In the genomic region with DNA sequence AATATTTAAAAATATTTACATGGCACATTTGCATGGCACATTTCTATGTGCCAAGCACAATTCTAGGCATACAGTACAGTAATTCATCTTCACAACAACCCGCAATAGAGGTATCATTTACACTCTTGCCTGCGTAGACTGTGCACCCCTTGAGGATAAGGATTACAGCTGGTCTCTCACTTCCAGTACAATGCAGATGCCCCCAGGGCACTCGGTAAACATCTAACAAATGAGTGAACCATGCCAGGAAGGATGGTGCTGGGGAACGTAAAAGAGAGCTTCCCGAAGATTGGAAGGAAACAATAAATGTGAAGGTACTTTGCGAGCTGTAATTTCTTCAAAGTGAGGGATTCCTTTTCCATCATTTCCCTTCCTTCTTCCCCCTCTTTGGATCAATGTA, we compare ENCODE assay signal across 9 cellular contexts. TPM values are rescaled to one million over a fixed set of nuclear protein-coding genes. Genes with fewer than 3 reads are reported as not detected.
DNase-seq lines count a peak whose midpoint lies in the region; TF ChIP-seq lines count a peak whose summit lies in the region.
"Had no signal": no experiment of that assay in that cellular context is flagged by ENCODE, and none has a peak within 500 bp of the region (broad histone marks: within the 10 kb centered on the region; RNA-seq: fewer than 3 reads in every experiment).

No MANE protein-coding gene starts in this region.

- H3K4me3 Mint-ChIP-seq in activated T-helper 1 cell treated with anti-CD3 and anti-CD28 coated beads, Interleukin-12 subunit alpha, Interleukin-12 subunit beta, Interleukin-2, Interleukin-4 antibody, amounts not matched to agents 30 ng/mL and 10 ng/mL and 1 ng/mL, durations not matched to agents 14 hours and 24 hours and 36 hours, result peak overlapping the region; percentile 90
- H3K4me3 Mint-ChIP-seq in immature natural killer cell (peak overlapping the region; percentile 91 to 92 (median 91)), type B pancreatic cell (peak overlapping the region; percentile 93)

- no peaks in the 10 kb centered on the region for H3K9me3 Mint-ChIP-seq in activated T-helper 1 cell treated with anti-CD3 and anti-CD28 coated beads, Interleukin-12 subunit alpha, Interleukin-12 subunit beta, Interleukin-2, Interleukin-4 antibody, amounts not matched to agents 30 ng/mL and 10 ng/mL and 1 ng/mL, durations not matched to agents 14 hours and 24 hours and 36 hours
- H3K9me3 Mint-ChIP-seq in immature natural killer cell (no peaks in the 10 kb centered on the region), type B pancreatic cell (no peaks in the 10 kb centered on the region)

- no peak for TF ChIP-seq CTCF in type B pancreatic cell (conservative IDR thresholded peaks at IDR 0.05)

- CTCF ChIA-PET in HEK293T (lab: Yijun Ruan, JAX), result interaction anchor here (0.6 to 1.0 kb wide), 2 partner anchors 10 to 74 kb away, joined by 3 to 4 read pairs; no protein-coding TSS in a partner anchor

- H3K36me3 Mint-ChIP-seq in activated T-helper 1 cell treated with anti-CD3 and anti-CD28 coated beads, Interleukin-12 subunit alpha, Interleukin-12 subunit beta, Interleukin-2, Interleukin-4 antibody, amounts not matched to agents 30 ng/mL and 10 ng/mL and 1 ng/mL, durations not matched to agents 14 hours and 24 hours and 36 hours (ENCODE audit: low read depth), result peaks cover 30% of the 10 kb centered on the region
- H3K36me3 Mint-ChIP-seq in immature natural killer cell (peaks cover 0 to 6% (median 4%) of the 10 kb centered on the region in 3 donors), type B pancreatic cell (no peaks in the 10 kb centered on the region)

- DNase-seq in activated effector memory CD4-positive, alpha-beta T cell treated with anti-CD3 and anti-CD28 coated beads, Interleukin-2, amount 50 U/mL, for 16 hours, result peak; percentile 52
- DNase-seq in activated effector memory CD4-positive, alpha-beta T cell treated with Interleukin-2 at 50 U/mL for 16 hours, result no peak
- DNase-seq in activated T-helper 1 cell treated with anti-CD3 and anti-CD28 coated beads, Interleukin-12 subunit alpha, Interleukin-12 subunit beta, Interleukin-2, Interleukin-4 antibody, amounts not matched to agents 30 ng/mL and 10 ng/mL and 1 ng/mL, durations not matched to agents 14 hours and 24 hours and 36 hours (ENCODE audit: low spot score), result no peak
- DNase-seq in immature natural killer cell, result no peak
- no peak for DNase-seq in type B pancreatic cell (ENCODE audit: extremely low spot score, unreplicated experiment)
- no peak for DNase-seq in HEK293T (ENCODE audit: extremely low spot score)
- no peak for DNase-seq in cerebellar cortex (ENCODE audit: low spot score)
- DNase-seq in stimulated activated CD4-positive, alpha-beta T cell treated with anti-CD3 and anti-CD28 coated beads, Interleukin-1b, Interleukin-23, amount 100 ng/mL, for 48 hours, result no peak
- DNase-seq: hippocampal formation had no signal

- H3K4me1 Mint-ChIP-seq in activated T-helper 1 cell treated with anti-CD3 and anti-CD28 coated beads, Interleukin-12 subunit alpha, Interleukin-12 subunit beta, Interleukin-2, Interleukin-4 antibody, amounts not matched to agents 30 ng/mL and 10 ng/mL and 1 ng/mL, durations not matched to agents 14 hours and 24 hours and 36 hours (ENCODE audit: low read depth), result peaks cover 32% of the 10 kb centered on the region
- H3K4me1 Mint-ChIP-seq in immature natural killer cell, result peaks cover 31 to 42% of the 10 kb centered on the region in 2 donors
- peaks cover 20% of the 10 kb centered on the region for H3K4me1 Mint-ChIP-seq in type B pancreatic cell (ENCODE audit: unreplicated experiment)

- POLR2A ChIA-PET in HEK293T (lab: Yijun Ruan, JAX), result interaction anchor here (1.1 to 2.1 kb wide), 7 partner anchors 9 to 257 kb away, joined by 3 to 34 read pairs (median 4); partner anchors contain the start of genes TMEM109 and VPS37C

- H3K27ac Mint-ChIP-seq in activated T-helper 1 cell treated with anti-CD3 and anti-CD28 coated beads, Interleukin-12 subunit alpha, Interleukin-12 subunit beta, Interleukin-2, Interleukin-4 antibody, amounts not matched to agents 30 ng/mL and 10 ng/mL and 1 ng/mL, durations not matched to agents 14 hours and 24 hours and 36 hours, result peak overlapping the region; percentile 90
- H3K27ac Mint-ChIP-seq in immature natural killer cell (peak overlapping the region; percentile 53 to 86 (median 82)), type B pancreatic cell (peak overlapping the region; percentile 91)

- intact Hi-C loops in activated T-helper 1 cell treated with anti-CD3 and anti-CD28 coated beads, Interleukin-12 subunit alpha, Interleukin-12 subunit beta, Interleukin-2, Interleukin-4 antibody, amounts not matched to agents 30 ng/mL and 10 ng/mL and 1 ng/mL, durations not matched to agents 14 hours and 24 hours and 36 hours (cut with micrococcal nuclease), result no loop called here

- H3K27me3 Mint-ChIP-seq in activated T-helper 1 cell treated with anti-CD3 and anti-CD28 coated beads, Interleukin-12 subunit alpha, Interleukin-12 subunit beta, Interleukin-2, Interleukin-4 antibody, amounts not matched to agents 30 ng/mL and 10 ng/mL and 1 ng/mL, durations not matched to agents 14 hours and 24 hours and 36 hours (ENCODE audit: insufficient read depth), result peaks cover 8% of the 10 kb centered on the region
- H3K27me3 Mint-ChIP-seq in immature natural killer cell (ENCODE audit: low read depth in 3 of 3) (peaks cover 0 to 7% (median 0%) of the 10 kb centered on the region in 3 donors), type B pancreatic cell (peaks cover 25% of the 10 kb centered on the region)

TF ChIP-seq in HEK293T, 16 proteins besides CTCF, POLR2A, EP300 and RAD21:
- no peak for TF ChIP-seq FOXK2 (IDR thresholded peaks at IDR 0.05)

RNA-seq across cellular contexts. Expression of gene PRPF19, which starts 1.3 kb away (rescaled TPM):
- 221 and 222 TPM in 2 replicates for total RNA-seq in activated T-helper 1 cell treated with anti-CD3 and anti-CD28 coated beads, Interleukin-12 subunit alpha, Interleukin-12 subunit beta, Interleukin-2, Interleukin-4 antibody, amounts not matched to agents 30 ng/mL and 10 ng/mL and 1 ng/mL, durations not matched to agents 14 hours and 24 hours and 36 hours
- 10 to 100 TPM in 2 of 3 donors, 1 to 10 TPM in 1; 8.9 to 15.2 (median 13.6) TPM for polyA plus RNA-seq in immature natural killer cell
- 105 and 120 TPM in 2 replicates for total RNA-seq in type B pancreatic cell (ENCODE audit: low replicate concordance)

RNA-seq across cellular contexts. Expression of gene TMEM109, which starts 8.9 kb away (rescaled TPM):
- total RNA-seq in activated T-helper 1 cell treated with anti-CD3 and anti-CD28 coated beads, Interleukin-12 subunit alpha, Interleukin-12 subunit beta, Interleukin-2, Interleukin-4 antibody, amounts not matched to agents 30 ng/mL and 10 ng/mL and 1 ng/mL, durations not matched to agents 14 hours and 24 hours and 36 hours, result 138 and 143 TPM in 2 replicates
- polyA plus RNA-seq in immature natural killer cell, result 100 to 1,000 TPM; 292 to 631 (median 400) TPM
- total RNA-seq in type B pancreatic cell (ENCODE audit: low replicate concordance), result 83.0 and 97.5 TPM in 2 replicates

RNA-seq across cellular contexts. Expression of gene TMEM132A, which starts 19.2 kb away (rescaled TPM):
- total RNA-seq in activated T-helper 1 cell treated with anti-CD3 and anti-CD28 coated beads, Interleukin-12 subunit alpha, Interleukin-12 subunit beta, Interleukin-2, Interleukin-4 antibody, amounts not matched to agents 30 ng/mL and 10 ng/mL and 1 ng/mL, durations not matched to agents 14 hours and 24 hours and 36 hours, result 2.4 and 3.2 TPM in 2 replicates
- not detected for polyA plus RNA-seq in immature natural killer cell
- total RNA-seq in type B pancreatic cell (ENCODE audit: low replicate concordance), result 162 and 218 TPM in 2 replicates

RNA-seq across cellular contexts. Expression of gene ZP1, which starts 37.7 kb away (rescaled TPM):
- total RNA-seq in activated T-helper 1 cell treated with anti-CD3 and anti-CD28 coated beads, Interleukin-12 subunit alpha, Interleukin-12 subunit beta, Interleukin-2, Interleukin-4 antibody, amounts not matched to agents 30 ng/mL and 10 ng/mL and 1 ng/mL, durations not matched to agents 14 hours and 24 hours and 36 hours, result not detected in 2 replicates
- not detected for polyA plus RNA-seq in immature natural killer cell
- total RNA-seq in type B pancreatic cell (ENCODE audit: low replicate concordance), result not detected in 2 replicates

RNA-seq across cellular contexts. Expression of gene SLC15A3, which starts 46.9 kb away (rescaled TPM):
- 1.7 and 2.0 TPM in 2 replicates for total RNA-seq in activated T-helper 1 cell treated with anti-CD3 and anti-CD28 coated beads, Interleukin-12 subunit alpha, Interleukin-12 subunit beta, Interleukin-2, Interleukin-4 antibody, amounts not matched to agents 30 ng/mL and 10 ng/mL and 1 ng/mL, durations not matched to agents 14 hours and 24 hours and 36 hours
- under 1 TPM in 2 of 3 donors, not detected in 1; 0.41 to 0.43 TPM for polyA plus RNA-seq in immature natural killer cell
- total RNA-seq in type B pancreatic cell (ENCODE audit: low replicate concordance), result 2.3 and 3.5 TPM in 2 replicates

Comparison
In these comparisons a context has a peak if more than half of its experiments do, and no peak if none do; other contexts are left out.
1. RNA of gene TMEM132A, which starts 19.2 kb away (total RNA-seq): 162 to 218 TPM in type B pancreatic cell; 2.4 to 3.2 TPM in activated T-helper 1 cell treated with anti-CD3 and anti-CD28 coated beads, Interleukin-12 subunit alpha, Interleukin-12 subunit beta, Interleukin-2, Interleukin-4 antibody, amounts not matched to agents 30 ng/mL and 10 ng/mL and 1 ng/mL, durations not matched to agents 14 hours and 24 hours and 36 hours; every median in the first group is over 10 times any median in the second.
2. Peak in every context shown above with its lines, with median percentiles within 50 percentile points of each other: H3K27ac Mint-ChIP-seq and H3K4me3 Mint-ChIP-seq.